In genomic region chr3:53938645-53939044, GRCh38 we compare ENCODE assay signal across 9 cellular contexts. TPM values are rescaled to one million over a fixed set of nuclear protein-coding genes. Genes with fewer than 3 reads are reported as not detected.
A peak's percentile ranks its signal among the peaks of the same experiment; 100 is the strongest.
DNase-seq lines count a peak whose midpoint lies in the region; ATAC-seq and TF ChIP-seq lines count a peak whose summit lies in the region.
"Had no signal": no experiment of that assay in that cellular context is flagged by ENCODE, and none has a peak within 500 bp of the region (broad histone marks: within the 10 kb centered on the region; RNA-seq: fewer than 3 reads in every experiment).

No MANE protein-coding gene starts in this region.

- H3K79me2 ChIP-seq in parathyroid adenoma: no peaks in the 10 kb centered on the region

- TF ChIP-seq CTCF in parathyroid adenoma (IDR thresholded peaks at IDR 0.05): peak; percentile 80

- H3K27ac ChIP-seq in parathyroid adenoma: no peak overlapping the region

- peaks cover 23% of the 10 kb centered on the region for H3K27me3 Mint-ChIP-seq in activated T-cell treated with anti-CD3 and anti-CD28 coated beads, Interleukin-2, amount 50 U/mL, for 4 hours (ENCODE audit: low read depth)

- H3K9me3 Mint-ChIP-seq in activated T-cell treated with anti-CD3 and anti-CD28 coated beads, Interleukin-2, amount 50 U/mL, for 4 hours: peaks cover 10% of the 10 kb centered on the region

- no peaks in the 10 kb centered on the region for H3K4me1 ChIP-seq in parathyroid adenoma

- H2AFZ ChIP-seq in parathyroid adenoma: peak overlapping the region; percentile 36

- no peaks in the 10 kb centered on the region for H3K9me3 ChIP-seq in parathyroid adenoma (ENCODE audit: control insufficient read depth, low read length)

- CTCF ChIA-PET in HEK293T (lab: Yijun Ruan, JAX): interaction anchor here (0.6 to 1.8 kb wide), 9 partner anchors 10 to 554 kb away, joined by 3 to 17 read pairs (median 3); no protein-coding TSS in a partner anchor

- H3K36me3 Mint-ChIP-seq in activated T-cell treated with anti-CD3 and anti-CD28 coated beads, Interleukin-2, amount 50 U/mL, for 4 hours (ENCODE audit: insufficient read depth): no peaks in the 10 kb centered on the region

- peak in 1 of 2 donors; percentile 63 for ATAC-seq in activated T-cell treated with anti-CD3 and anti-CD28 coated beads, Interleukin-2, amount 50 U/mL, for 4 hours
- ATAC-seq in HG03565 (IDR thresholded peaks at IDR 0.05; ENCODE audit: unreplicated experiment): no peak

- no peaks in the 10 kb centered on the region for H3K27me3 ChIP-seq in parathyroid adenoma (ENCODE audit: control insufficient read depth, insufficient read depth, low read length)

- H3K4me2 ChIP-seq in parathyroid adenoma (ENCODE audit: low read length): no peak overlapping the region

- H3K4me3 ChIP-seq in parathyroid adenoma (ENCODE audit: low read depth, low read length): no peak overlapping the region

- no peaks in the 10 kb centered on the region for H3K4me1 Mint-ChIP-seq in activated T-cell treated with anti-CD3 and anti-CD28 coated beads, Interleukin-2, amount 50 U/mL, for 4 hours (ENCODE audit: low read depth)
- H3K4me1 Mint-ChIP-seq: CD8-positive, alpha-beta memory T cell had no signal

- POLR2A ChIA-PET in HEK293T (lab: Yijun Ruan, JAX): interaction anchor here (1.7 to 2.1 kb wide), 2 partner anchors 11 to 47 kb away, joined by 5 to 6 read pairs; partner anchors contain the start of gene SELENOK

- H3K9ac ChIP-seq in parathyroid adenoma: no peak overlapping the region

- DNase-seq in NCI-H1436 (lab: John Stamatoyannopoulos, UW): peak; percentile 47
- DNase-seq in NCI-H1436 treated with DMSO at 0.1 percent for 48 hours (lab: John Stamatoyannopoulos, UW): no peak
- peak; percentile 58 for DNase-seq in HEK293T (ENCODE audit: extremely low spot score)
- peak; percentile 57 to 77 for DNase-seq in NCI-H526 (lab: John Stamatoyannopoulos, UW)
- peak; percentile 5 for DNase-seq in activated T-cell treated with anti-CD3 and anti-CD28 coated beads, Interleukin-2, amount 50 U/mL, for 4 hours
- peak; percentile 51 for DNase-seq in germinal center (ENCODE audit: low spot score)

- no peak overlapping the region for H3K4me3 Mint-ChIP-seq in activated T-cell treated with anti-CD3 and anti-CD28 coated beads, Interleukin-2, amount 50 U/mL, for 4 hours
- H3K4me3 Mint-ChIP-seq: CD8-positive, alpha-beta memory T cell had no signal

- H3K36me3 ChIP-seq in parathyroid adenoma (ENCODE audit: control insufficient read depth, insufficient read depth, low read length): no peaks in the 10 kb centered on the region

TF ChIP-seq in HEK293T, 16 proteins besides CTCF, POLR2A, EP300 and RAD21:
- no peak for TF ChIP-seq NFRKB (IDR thresholded peaks at IDR 0.05)
- TF ChIP-seq FOXM1 (IDR thresholded peaks at IDR 0.05; ENCODE audit: borderline replicate concordance): no peak
- no peak for TF ChIP-seq ZNF384 (IDR thresholded peaks at IDR 0.05)
- no peak for TF ChIP-seq PKNOX1 (IDR thresholded peaks at IDR 0.05)
- no peak for TF ChIP-seq BHLHE40 (IDR thresholded peaks at IDR 0.05; ENCODE audit: borderline replicate concordance)
- no peak for TF ChIP-seq LEF1 (IDR thresholded peaks at IDR 0.05; ENCODE audit: borderline replicate concordance)
- no peak for TF ChIP-seq FOXA1 (IDR thresholded peaks at IDR 0.05)
- no peak for TF ChIP-seq CTBP1 (IDR thresholded peaks at IDR 0.05; ENCODE audit: borderline replicate concordance)
- TF ChIP-seq ARNT (IDR thresholded peaks at IDR 0.05): no peak
- no peak for TF ChIP-seq SUZ12 (IDR thresholded peaks at IDR 0.05)
- no peak for TF ChIP-seq HDGF (IDR thresholded peaks at IDR 0.05; ENCODE audit: borderline replicate concordance)
- no peak for TF ChIP-seq ELF4 (IDR thresholded peaks at IDR 0.05)
- TF ChIP-seq TARDBP (IDR thresholded peaks at IDR 0.05): no peak
- no peak for TF ChIP-seq SP1 (IDR thresholded peaks at IDR 0.05)
- no peak for TF ChIP-seq FOXK2 (IDR thresholded peaks at IDR 0.05)
- no peak for TF ChIP-seq L3MBTL2 (conservative IDR thresholded peaks at IDR 0.05)

RNA-seq across cellular contexts. Expression of gene SELENOK, which starts 47.0 kb away (rescaled TPM):
- 10 to 100 TPM; 65.0 to 81.9 (median 68.6) TPM for total RNA-seq in activated T-cell treated with anti-CD3 and anti-CD28 coated beads, Interleukin-2, amount 50 U/mL, for 4 hours

RNA-seq across cellular contexts. Expression of gene ACTR8, which starts 56.7 kb away (rescaled TPM):
- 10 to 100 TPM; 28.1 to 36.3 (median 36.2) TPM for total RNA-seq in activated T-cell treated with anti-CD3 and anti-CD28 coated beads, Interleukin-2, amount 50 U/mL, for 4 hours
